In genomic region chr3:105593315-105593714, GRCh38 we compare ENCODE assay signal across 14 cellular contexts.
DNase-seq lines count a peak whose midpoint lies in the region; ATAC-seq and TF ChIP-seq lines count a peak whose summit lies in the region.
"Had no signal": no experiment of that assay in that cellular context is flagged by ENCODE, and none has a peak within 500 bp of the region (broad histone marks: within the 10 kb centered on the region; RNA-seq: fewer than 3 reads in every experiment).

No MANE protein-coding gene starts in this region.

- TF ChIP-seq CTCF in PC-3 (conservative IDR thresholded peaks at IDR 0.05; ENCODE audit: low read depth, low read length) = no peak

- no peak overlapping the region for H3K9ac ChIP-seq in PC-3 (ENCODE audit: low read length)

- H3K4me2 ChIP-seq in PC-3 (ENCODE audit: low read length) = no peak overlapping the region

- no peaks in the 10 kb centered on the region for H3F3A ChIP-seq in PC-3 (ENCODE audit: low read length, unreplicated experiment)

- H3K27me3 ChIP-seq in PC-3 (ENCODE audit: low read length) = no peaks in the 10 kb centered on the region

- DNase-seq in NCI-H345 (lab: John Stamatoyannopoulos, UW) (peak; percentile 21), NCI-H345 treated with DMSO at 0.1 percent for 48 hours (lab: John Stamatoyannopoulos, UW; ENCODE audit: unreplicated experiment) (no peak), NCI-H2107 (lab: John Stamatoyannopoulos, UW) (peak; percentile 13), PC-3 (no peak), NCI-H446 (lab: John Stamatoyannopoulos, UW) (no peak)
- DNase-seq: C1 segment of cervical spinal cord; Calu3; CD4-positive, alpha-beta T cell; DMS 273 treated with DMSO at 0.1 percent for 48 hours; DMS79 treated with DMSO at 0.1 percent for 48 hours; EL had no signal

- 0 out of 2 replicates have a peak overlapping the region, but pooled peaks have one; percentile 43 for H3K27ac ChIP-seq in PC-3 (ENCODE audit: low read length)

- CTCF ChIA-PET in PC-3 (lab: Charles Lee) = no interaction called here

- H2AFZ ChIP-seq in PC-3 (ENCODE audit: low read length) = no peak overlapping the region

- no peak for ATAC-seq in PC-3
- ATAC-seq in GM21825 (IDR thresholded peaks at IDR 0.05; ENCODE audit: unreplicated experiment) = no peak
- ATAC-seq in HG02973 (IDR thresholded peaks at IDR 0.05; ENCODE audit: unreplicated experiment) = no peak

- no peaks in the 10 kb centered on the region for H3K36me3 ChIP-seq in PC-3 (ENCODE audit: low read depth, low read length)
- H3K36me3 ChIP-seq: HAP-1 had no signal

- H3K9me3 ChIP-seq in PC-3 (ENCODE audit: low read length) = no peaks in the 10 kb centered on the region
- H3K9me3 ChIP-seq: HAP-1 had no signal

- H3K9me2 ChIP-seq in PC-3 (replicated peaks; ENCODE audit: low read length) = no peaks in the 10 kb centered on the region

- no TSS peak for BruUV-seq in PC-3 (replicated peaks; lab: Mats Ljungman, UMichigan)

- no peaks in the 10 kb centered on the region for H3K79me2 ChIP-seq in PC-3 (ENCODE audit: low read length)

- H4K20me1 ChIP-seq in PC-3 (ENCODE audit: low read length) = no peaks in the 10 kb centered on the region

- intact Hi-C loops in PC-3 (cut with micrococcal nuclease) = no loop called here

- peaks cover 25% of the 10 kb centered on the region for H3K4me1 ChIP-seq in PC-3 (ENCODE audit: insufficient read depth, low read length)
- H3K4me1 ChIP-seq: HAP-1 had no signal

- no peak overlapping the region for H3K4me3 ChIP-seq in PC-3 (ENCODE audit: low read length)
- H3K4me3 ChIP-seq: HAP-1 had no signal

- POLR2A ChIA-PET in PC-3 (lab: Charles Lee; ENCODE audit: unreplicated experiment) = no interaction called here

Comparison
In these comparisons a context has a peak if more than half of its experiments do, and no peak if none do; other contexts are left out.
1. DNase-seq: peak in NCI-H345 (single experiment) and NCI-H2107 (single experiment); none in NCI-H345 treated with DMSO at 0.1 percent for 48 hours (single experiment), PC-3 (single experiment) and NCI-H446 (0 of 2).